16 cellular contexts compared by ENCODE assay signal in genomic region chr10:102610499-102610898, GRCh38. TPM values are rescaled to one million over a fixed set of nuclear protein-coding genes. Genes with fewer than 3 reads are reported as not detected.
DNase-seq lines count a peak whose midpoint lies in the region; ATAC-seq and TF ChIP-seq lines count a peak whose summit lies in the region.
"Had no signal": no experiment of that assay in that cellular context is flagged by ENCODE, and none has a peak within 500 bp of the region (broad histone marks: within the 10 kb centered on the region; RNA-seq: fewer than 3 reads in every experiment).

No MANE protein-coding gene starts in this region.

- TF ChIP-seq EP300 in esophagus muscularis mucosa (IDR thresholded peaks at IDR 0.05) = no peak

- H3K4me3 Mint-ChIP-seq in CD4-positive, CD25-positive, alpha-beta regulatory T cell = peak overlapping the region in 3 of 4 donors; percentile 45 to 73 (median 66)
- H3K4me3 Mint-ChIP-seq in HFFc6 = no peak overlapping the region
- peak overlapping the region in 1 of 10 donors; percentile 11 for H3K4me3 Mint-ChIP-seq in naive thymus-derived CD8-positive, alpha-beta T cell
- H3K4me3 Mint-ChIP-seq: activated CD8-positive, alpha-beta memory T cell treated with anti-CD3 and anti-CD28 coated beads, Interleukin-2, amount 10 ng/mL, durations not matched to agents 7 days and 5 days; central memory CD8-positive, alpha-beta T cell; natural killer cell treated with Interleukin-12 subunit alpha and Interleukin-12 subunit beta and Interleukin-15 and Interleukin-18, amount 100 ng/mL, for 72 hours had no signal

- no peaks in the 10 kb centered on the region for H3K27me3 ChIP-seq in CD4-positive, CD25-positive, alpha-beta regulatory T cell (ENCODE audit: control insufficient read depth, insufficient read depth, low read length)
- no peaks in the 10 kb centered on the region for H3K27me3 ChIP-seq in esophagus muscularis mucosa
- H3K27me3 ChIP-seq: heart left ventricle had no signal

- intact Hi-C loops in esophagus muscularis mucosa (cut with DNase I) = no loop called here

- peaks cover 7% of the 10 kb centered on the region for H3K36me3 Mint-ChIP-seq in CD4-positive, CD25-positive, alpha-beta regulatory T cell
- H3K36me3 Mint-ChIP-seq in HFFc6 (ENCODE audit: low read depth) = peaks cover 11% of the 10 kb centered on the region
- peaks cover 0 to 7% (median 3%) of the 10 kb centered on the region in 3 donors for H3K36me3 Mint-ChIP-seq in naive thymus-derived CD8-positive, alpha-beta T cell
- H3K36me3 Mint-ChIP-seq: activated CD8-positive, alpha-beta memory T cell treated with anti-CD3 and anti-CD28 coated beads, Interleukin-2, amount 10 ng/mL, durations not matched to agents 7 days and 5 days; activated naive CD4-positive, alpha-beta T cell treated with anti-CD3 and anti-CD28 coated beads, Interleukin-2, amount 50 U/mL, for 72 hours; natural killer cell treated with Interleukin-12 subunit alpha and Interleukin-12 subunit beta and Interleukin-15 and Interleukin-18, amount 100 ng/mL, for 72 hours had no signal

- H3K27me3 Mint-ChIP-seq in CD4-positive, CD25-positive, alpha-beta regulatory T cell = no peaks in the 10 kb centered on the region
- H3K27me3 Mint-ChIP-seq in HFFc6 (ENCODE audit: insufficient read depth) = peaks cover 4% of the 10 kb centered on the region; the same call in 1 of the 2 replicates
- no peaks in the 10 kb centered on the region for H3K27me3 Mint-ChIP-seq in naive thymus-derived CD8-positive, alpha-beta T cell
- H3K27me3 Mint-ChIP-seq: activated CD8-positive, alpha-beta memory T cell treated with anti-CD3 and anti-CD28 coated beads, Interleukin-2, amount 10 ng/mL, durations not matched to agents 7 days and 5 days; central memory CD8-positive, alpha-beta T cell; natural killer cell treated with Interleukin-12 subunit alpha and Interleukin-12 subunit beta and Interleukin-15 and Interleukin-18, amount 100 ng/mL, for 72 hours had no signal

- POLR2A ChIA-PET in naive thymus-derived CD8-positive, alpha-beta T cell (lab: Charles Lee) = interaction anchor here (2.1 kb wide), 1 partner anchor 32 kb away, joined by 17 read pairs; no protein-coding TSS in a partner anchor

- no peaks in the 10 kb centered on the region for H3K9me3 Mint-ChIP-seq in CD4-positive, CD25-positive, alpha-beta regulatory T cell
- H3K9me3 Mint-ChIP-seq in HFFc6 = no peaks in the 10 kb centered on the region
- H3K9me3 Mint-ChIP-seq in naive thymus-derived CD8-positive, alpha-beta T cell = no peaks in the 10 kb centered on the region
- H3K9me3 Mint-ChIP-seq: activated naive CD4-positive, alpha-beta T cell treated with anti-CD3 and anti-CD28 coated beads, Interleukin-2, amount 50 U/mL, for 72 hours; central memory CD8-positive, alpha-beta T cell; natural killer cell treated with Interleukin-12 subunit alpha and Interleukin-12 subunit beta and Interleukin-15 and Interleukin-18, amount 100 ng/mL, for 72 hours had no signal

- no peak for ATAC-seq in CD4-positive, CD25-positive, alpha-beta regulatory T cell (ENCODE audit: low read depth in 2 of 2)
- ATAC-seq in naive thymus-derived CD8-positive, alpha-beta T cell = no peak
- ATAC-seq in HG03460 (IDR thresholded peaks at IDR 0.05; ENCODE audit: unreplicated experiment) = no peak
- no peak for ATAC-seq in GM21786 (IDR thresholded peaks at IDR 0.05; ENCODE audit: unreplicated experiment)
- ATAC-seq: activated CD8-positive, alpha-beta memory T cell treated with anti-CD3 and anti-CD28 coated beads, Interleukin-2, amount 10 ng/mL, durations not matched to agents 7 days and 5 days; activated naive CD4-positive, alpha-beta T cell treated with anti-CD3 and anti-CD28 coated beads, Interleukin-2, amount 50 U/mL, for 72 hours; natural killer cell treated with Interleukin-12 subunit alpha and Interleukin-12 subunit beta and Interleukin-15 and Interleukin-18, amount 100 ng/mL, for 72 hours had no signal

- WGBS in esophagus muscularis mucosa = 78% methylated on average over 10 of the region's 10 CpGs

- TF ChIP-seq CTCF in HFFc6 (IDR thresholded peaks at IDR 0.05) (no peak), esophagus muscularis mucosa (IDR thresholded peaks at IDR 0.05) (no peak)

- peak overlapping the region; percentile 96 to 99 (median 98) for H3K27ac Mint-ChIP-seq in CD4-positive, CD25-positive, alpha-beta regulatory T cell
- peak overlapping the region; percentile 74; the same call in 1 of the 2 replicates for H3K27ac Mint-ChIP-seq in HFFc6
- peak overlapping the region; percentile 61 to 100 (median 96) for H3K27ac Mint-ChIP-seq in naive thymus-derived CD8-positive, alpha-beta T cell
- H3K27ac Mint-ChIP-seq: activated CD8-positive, alpha-beta memory T cell treated with anti-CD3 and anti-CD28 coated beads, Interleukin-2, amount 10 ng/mL, durations not matched to agents 7 days and 5 days; natural killer cell treated with Interleukin-12 subunit alpha and Interleukin-12 subunit beta and Interleukin-15 and Interleukin-18, amount 100 ng/mL, for 72 hours had no signal

- H3K4me3 ChIP-seq in CD4-positive, CD25-positive, alpha-beta regulatory T cell (ENCODE audit: low read depth, low read length) = no peak overlapping the region
- no peak overlapping the region for H3K4me3 ChIP-seq in esophagus muscularis mucosa
- H3K4me3 ChIP-seq: heart left ventricle had no signal

- H3K9me3 ChIP-seq in CD4-positive, CD25-positive, alpha-beta regulatory T cell (ENCODE audit: control insufficient read depth in 2 of 2, low read length in 2 of 2) = no peaks in the 10 kb centered on the region
- H3K9me3 ChIP-seq in esophagus muscularis mucosa = no peaks in the 10 kb centered on the region
- H3K9me3 ChIP-seq: heart left ventricle had no signal

- TF ChIP-seq POLR2A in esophagus muscularis mucosa (IDR thresholded peaks at IDR 0.05; ENCODE audit: low read depth) = no peak

- no peaks in the 10 kb centered on the region for H3K36me3 ChIP-seq in CD4-positive, CD25-positive, alpha-beta regulatory T cell (ENCODE audit: control insufficient read depth, insufficient read depth, low read length)
- peaks cover 3 to 13% (median 8%) of the 10 kb centered on the region in 4 donors for H3K36me3 ChIP-seq in esophagus muscularis mucosa

- H3K27ac ChIP-seq in CD4-positive, CD25-positive, alpha-beta regulatory T cell (ENCODE audit: insufficient read depth, low read length, poor library complexity, severe bottlenecking) = peak overlapping the region; percentile 81
- peak overlapping the region in 3 of 4 donors; percentile 57 to 70 (median 66) for H3K27ac ChIP-seq in esophagus muscularis mucosa (replicated peaks in 1 of 4)

- peaks cover 37% of the 10 kb centered on the region for H3K4me1 ChIP-seq in CD4-positive, CD25-positive, alpha-beta regulatory T cell (ENCODE audit: control insufficient read depth, insufficient read depth, low read length, poor library complexity, severe bottlenecking)
- H3K4me1 ChIP-seq in esophagus muscularis mucosa = peaks cover 41 to 51% (median 48%) of the 10 kb centered on the region in 4 donors

- peaks cover 27 to 50% (median 34%) of the 10 kb centered on the region in 4 donors for H3K4me1 Mint-ChIP-seq in CD4-positive, CD25-positive, alpha-beta regulatory T cell
- H3K4me1 Mint-ChIP-seq in HFFc6 (ENCODE audit: low read depth) = peaks cover 44% of the 10 kb centered on the region
- peaks cover 13 to 44% (median 35%) of the 10 kb centered on the region in 4 donors for H3K4me1 Mint-ChIP-seq in naive thymus-derived CD8-positive, alpha-beta T cell
- H3K4me1 Mint-ChIP-seq: central memory CD8-positive, alpha-beta T cell had no signal

- DNase-seq in CD4-positive, CD25-positive, alpha-beta regulatory T cell = peak in 1 of 3 donors; percentile 37
- DNase-seq in HFFc6 (no peak), esophagus muscularis mucosa (ENCODE audit: extremely low spot score) (no peak), retina (no peak)
- no peak for DNase-seq in naive thymus-derived CD8-positive, alpha-beta T cell
- no peak for DNase-seq in stimulated activated CD4-positive, alpha-beta T cell treated with anti-CD3 and anti-CD28 coated beads, Interleukin-2, amount 100 ng/mL, for 24 hours
- DNase-seq: activated CD8-positive, alpha-beta memory T cell treated with anti-CD3 and anti-CD28 coated beads, Interleukin-2, amount 10 ng/mL, durations not matched to agents 7 days and 5 days; NCI-H2081; NCI-H774; substantia nigra had no signal

RNA-seq across cellular contexts. Expression of gene TRIM8, which starts 33.8 kb away (rescaled TPM):
- total RNA-seq in CD4-positive, CD25-positive, alpha-beta regulatory T cell = 73.4 TPM
- polyA plus RNA-seq in CD4-positive, CD25-positive, alpha-beta regulatory T cell = 10 to 100 TPM; 30.2 to 38.3 (median 36.4) TPM
- total RNA-seq in HFFc6 (2021; fragmentation: NEBNext Ultra II Directional; extraction: Animal tissue kit (Norgen Biotek cat#: 25700)) = 100 to 1,000 TPM; 123 to 148 (median 135) TPM
- total RNA-seq in esophagus muscularis mucosa = 100 to 1,000 TPM; 103 to 170 (median 159) TPM
- total RNA-seq in naive thymus-derived CD8-positive, alpha-beta T cell = 10 to 100 TPM; 61.4 to 67.3 TPM
- 10 to 100 TPM; 27.5 to 53.2 (median 34.7) TPM for polyA plus RNA-seq in naive thymus-derived CD8-positive, alpha-beta T cell
